ENCODE assay signal across 1 cellular context in the genomic region with DNA sequence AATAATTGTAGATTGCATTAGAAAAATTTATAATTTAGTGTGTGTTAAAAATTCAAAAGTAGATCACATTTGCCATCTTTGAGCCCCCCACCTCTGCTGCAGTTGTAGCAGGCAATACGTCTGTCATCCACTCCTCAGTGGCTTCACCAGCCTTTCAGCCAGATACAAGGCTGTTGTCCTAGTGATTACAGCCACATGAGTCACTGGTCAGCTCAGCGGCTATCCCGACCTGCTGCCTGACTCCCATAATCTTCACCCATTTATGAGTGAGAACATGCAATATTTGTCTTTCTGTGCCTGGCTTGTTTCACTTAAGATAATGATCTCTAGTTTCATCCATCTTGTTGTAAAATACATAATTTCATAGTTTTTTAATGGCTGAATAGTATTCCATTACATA.
TF ChIP-seq lines count a peak whose summit lies in the region.

No MANE protein-coding gene starts in this region.

TF ChIP-seq in IMR-90, 13 proteins besides CTCF, POLR2A, EP300 and RAD21 (continued from another document):
- TF ChIP-seq, protein P1, sequence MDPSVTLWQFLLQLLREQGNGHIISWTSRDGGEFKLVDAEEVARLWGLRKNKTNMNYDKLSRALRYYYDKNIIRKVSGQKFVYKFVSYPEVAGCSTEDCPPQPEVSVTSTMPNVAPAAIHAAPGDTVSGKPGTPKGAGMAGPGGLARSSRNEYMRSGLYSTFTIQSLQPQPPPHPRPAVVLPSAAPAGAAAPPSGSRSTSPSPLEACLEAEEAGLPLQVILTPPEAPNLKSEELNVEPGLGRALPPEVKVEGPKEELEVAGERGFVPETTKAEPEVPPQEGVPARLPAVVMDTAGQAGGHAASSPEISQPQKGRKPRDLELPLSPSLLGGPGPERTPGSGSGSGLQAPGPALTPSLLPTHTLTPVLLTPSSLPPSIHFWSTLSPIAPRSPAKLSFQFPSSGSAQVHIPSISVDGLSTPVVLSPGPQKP (IDR thresholded peaks at IDR 0.05; ENCODE audit: borderline replicate concordance, low read depth, low read length), result no peak
- TF ChIP-seq MAFK (IDR thresholded peaks at IDR 0.05; ENCODE audit: low read depth, low read length) (no peak), RCOR1 (IDR thresholded peaks at IDR 0.05; ENCODE audit: insufficient replicate concordance, low read length) (no peak), NFE2L2 (IDR thresholded peaks at IDR 0.05; ENCODE audit: low read depth, low read length) (no peak), CHD1 (IDR thresholded peaks at IDR 0.05; ENCODE audit: low read depth, low read length) (no peak)
